9 cellular contexts compared by ENCODE assay signal in the genomic region with DNA sequence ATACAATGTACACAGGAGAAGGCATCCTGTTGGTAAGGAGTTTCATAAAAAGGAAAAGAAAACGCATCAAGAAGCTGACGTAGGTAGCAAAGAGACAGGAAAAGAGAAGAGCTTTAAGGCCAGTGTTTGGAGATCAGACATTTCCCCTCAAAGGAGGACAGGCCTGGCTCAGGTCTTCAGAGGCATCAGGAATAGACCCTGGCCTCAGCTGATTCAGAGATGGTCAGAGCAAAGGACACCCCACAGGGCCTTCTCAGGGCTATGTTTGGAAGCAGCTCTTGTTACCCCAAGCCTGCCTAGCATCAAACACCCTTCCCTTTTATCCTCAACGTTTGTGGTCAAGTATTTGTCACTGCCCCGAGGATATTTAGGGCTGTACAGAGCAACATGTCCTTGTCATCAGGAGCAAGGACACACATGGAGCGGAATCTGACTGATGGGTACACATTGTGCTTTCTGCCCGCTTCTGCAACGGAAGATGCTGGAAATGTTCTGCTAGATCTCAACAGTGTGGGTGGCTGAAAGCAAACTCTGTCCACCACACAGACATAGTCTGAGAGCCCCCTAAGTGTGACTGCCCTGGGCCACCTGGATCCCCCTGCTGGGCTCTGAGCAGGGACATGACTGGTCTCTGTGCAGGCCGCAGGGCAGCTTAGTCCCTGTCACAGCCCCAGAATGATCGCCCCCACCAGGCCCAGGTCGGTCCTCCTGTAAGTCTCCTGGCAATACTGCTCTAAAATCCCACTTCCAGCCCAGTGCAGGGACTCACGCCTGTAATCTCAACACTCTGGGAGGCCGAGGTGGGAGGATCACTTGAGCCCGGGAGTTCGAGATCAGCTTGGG. TPM values are rescaled to one million over a fixed set of nuclear protein-coding genes. Genes with fewer than 3 reads are reported as not detected.
DNase-seq lines count a peak whose midpoint lies in the region; ATAC-seq, FAIRE-seq and TF ChIP-seq lines count a peak whose summit lies in the region.
"Had no signal": no experiment of that assay in that cellular context is flagged by ENCODE, and none has a peak within 500 bp of the region (broad histone marks: within the 10 kb centered on the region; RNA-seq: fewer than 3 reads in every experiment).

No MANE protein-coding gene starts in this region.

- peak overlapping the region; percentile 83 for H3K4me3 Mint-ChIP-seq in activated T-cell treated with anti-CD3 and anti-CD28 coated beads, Interleukin-2, amount 50 U/mL, for 24 hours
- H3K4me3 Mint-ChIP-seq in activated CD8-positive, alpha-beta T cell treated with anti-CD3 and anti-CD28 coated beads, Interleukin-2, amount 10 ng/mL, durations not matched to agents 7 days and 5 days, result peak overlapping the region; percentile 73

- in situ Hi-C loops in transverse colon (cut with MboI; ENCODE audit: low pct_ligation_motif_present in 1 of 4, low pct_unique_long_range_greater_than_20kb in 1 of 4, low sequenced_read_pairs in 3 of 4), result no loop called here

- H3K36me3 ChIP-seq in kidney (ENCODE audit: control insufficient read depth in 1 of 2, insufficient read depth in 2 of 2, low read length in 2 of 2), result peaks cover 2 to 8% of the 10 kb centered on the region in 2 donors
- no peaks in the 10 kb centered on the region for H3K36me3 ChIP-seq in transverse colon
- peaks cover 0 to 9% of the 10 kb centered on the region in 2 donors for H3K36me3 ChIP-seq in vagina

- intact Hi-C loops in kidney (cut with DNase I) (no loop called here), transverse colon (cut with DNase I; ENCODE audit: low total_unique reads) (no loop called here), vagina (cut with DNase I) (no loop called here)

- no peaks in the 10 kb centered on the region for H3K27me3 Mint-ChIP-seq in activated T-cell treated with anti-CD3 and anti-CD28 coated beads, Interleukin-2, amount 50 U/mL, for 24 hours
- H3K27me3 Mint-ChIP-seq in activated CD8-positive, alpha-beta T cell treated with anti-CD3 and anti-CD28 coated beads, Interleukin-2, amount 10 ng/mL, durations not matched to agents 7 days and 5 days (ENCODE audit: low read depth), result no peaks in the 10 kb centered on the region

- POLR2A ChIA-PET in activated CD8-positive, alpha-beta T cell treated with anti-CD3 and anti-CD28 coated beads, Interleukin-2, amount 10 ng/mL, durations not matched to agents 7 days and 5 days (lab: Charles Lee), result interaction anchor here (0.9 to 3.0 kb wide), 4 partner anchors 14 to 55 kb away, joined by 3 to 24 read pairs (median 3); partner anchors contain the start of gene INTS15

- no peak for TF ChIP-seq CTCF in kidney (IDR thresholded peaks at IDR 0.05; ENCODE audit: borderline replicate concordance, extremely low read depth, insufficient read depth)
- no peak for TF ChIP-seq CTCF in transverse colon (IDR thresholded peaks at IDR 0.05)
- TF ChIP-seq CTCF in vagina (IDR thresholded peaks at IDR 0.05), result no peak

- H3K36me3 Mint-ChIP-seq in activated T-cell treated with anti-CD3 and anti-CD28 coated beads, Interleukin-2, amount 50 U/mL, for 24 hours (ENCODE audit: low read depth), result peaks cover 23% of the 10 kb centered on the region
- peaks cover 18% of the 10 kb centered on the region for H3K36me3 Mint-ChIP-seq in activated CD8-positive, alpha-beta T cell treated with anti-CD3 and anti-CD28 coated beads, Interleukin-2, amount 10 ng/mL, durations not matched to agents 7 days and 5 days (ENCODE audit: low read depth)

- no peak overlapping the region for H3K9ac ChIP-seq in kidney (ENCODE audit: low read length in 2 of 2)

- H3K27ac Mint-ChIP-seq in activated T-cell treated with anti-CD3 and anti-CD28 coated beads, Interleukin-2, amount 50 U/mL, for 24 hours, result peak overlapping the region; percentile 87
- H3K27ac Mint-ChIP-seq in activated CD8-positive, alpha-beta T cell treated with anti-CD3 and anti-CD28 coated beads, Interleukin-2, amount 10 ng/mL, durations not matched to agents 7 days and 5 days, result peak overlapping the region; percentile 84

- H3K4me1 Mint-ChIP-seq in activated T-cell treated with anti-CD3 and anti-CD28 coated beads, Interleukin-2, amount 50 U/mL, for 24 hours (ENCODE audit: low read depth), result peaks cover 28% of the 10 kb centered on the region
- H3K4me1 Mint-ChIP-seq in activated CD8-positive, alpha-beta T cell treated with anti-CD3 and anti-CD28 coated beads, Interleukin-2, amount 10 ng/mL, durations not matched to agents 7 days and 5 days (ENCODE audit: low read depth), result peaks cover 38% of the 10 kb centered on the region

- FAIRE-seq in kidney (lab: Jason Lieb, UNC), result no peak
- FAIRE-seq: colon had no signal

- TF ChIP-seq EP300 in transverse colon (IDR thresholded peaks at IDR 0.05; ENCODE audit: low read depth), result no peak

- 64 to 80% methylated on average over 6 to 11 of the region's 14 CpGs for WGBS in transverse colon (ENCODE audit: low coverage in 1 of 2), 2 donors

- ATAC-seq in activated CD8-positive, alpha-beta T cell treated with anti-CD3 and anti-CD28 coated beads, Interleukin-2, amount 10 ng/mL, durations not matched to agents 7 days and 5 days, result no peak
- ATAC-seq in HG03196 (IDR thresholded peaks at IDR 0.05; ENCODE audit: unreplicated experiment), result no peak
- no peak for ATAC-seq in HG03045 (IDR thresholded peaks at IDR 0.05; ENCODE audit: unreplicated experiment)

- TF ChIP-seq POLR2A in transverse colon (IDR thresholded peaks at IDR 0.05), result no peak
- no peak for TF ChIP-seq POLR2A in vagina (IDR thresholded peaks at IDR 0.05)

- no peaks in the 10 kb centered on the region for H3K4me1 ChIP-seq in kidney (ENCODE audit: control insufficient read depth in 1 of 2, insufficient read depth in 1 of 2, low read depth in 1 of 2, low read length in 2 of 2)
- H3K4me1 ChIP-seq in transverse colon, result peaks cover 0 to 9% (median 4%) of the 10 kb centered on the region in 4 donors
- peaks cover 8% of the 10 kb centered on the region for H3K4me1 ChIP-seq in vagina

- H3K9me3 ChIP-seq in kidney (ENCODE audit: control insufficient read depth in 1 of 2, low read length in 2 of 2), result no peaks in the 10 kb centered on the region
- H3K9me3 ChIP-seq in transverse colon, result no peaks in the 10 kb centered on the region
- no peaks in the 10 kb centered on the region for H3K9me3 ChIP-seq in vagina

- H3K27me3 ChIP-seq in transverse colon, result no peaks in the 10 kb centered on the region
- no peaks in the 10 kb centered on the region for H3K27me3 ChIP-seq in vagina

- H3K4me3 ChIP-seq in kidney (ENCODE audit: low read length in 2 of 2) (peak overlapping the region; percentile 29 to 61), transverse colon (peak overlapping the region in 3 of 4 donors; percentile 64 to 89 (median 77)), vagina (peak overlapping the region in 1 of 2 donors; percentile 63)

- H3K27ac ChIP-seq in kidney (ENCODE audit: low read depth in 2 of 2, low read length in 2 of 2) (no peak overlapping the region), transverse colon (peak overlapping the region; percentile 88 to 98 (median 93)), vagina (no peak overlapping the region)

- no peaks in the 10 kb centered on the region for H3K9me3 Mint-ChIP-seq in activated T-cell treated with anti-CD3 and anti-CD28 coated beads, Interleukin-2, amount 50 U/mL, for 24 hours
- H3K9me3 Mint-ChIP-seq in activated CD8-positive, alpha-beta T cell treated with anti-CD3 and anti-CD28 coated beads, Interleukin-2, amount 10 ng/mL, durations not matched to agents 7 days and 5 days (ENCODE audit: insufficient read depth), result no peaks in the 10 kb centered on the region

- CTCF ChIA-PET in activated CD8-positive, alpha-beta T cell treated with anti-CD3 and anti-CD28 coated beads, Interleukin-2, amount 10 ng/mL, durations not matched to agents 7 days and 5 days (lab: Charles Lee), result interaction anchor here (0.6 to 5.5 kb wide), 5 partner anchors 14 to 65 kb away, joined by 3 to 32 read pairs (median 11); partner anchors contain the start of gene INTS15

- peak; percentile 45 for DNase-seq in activated T-cell treated with anti-CD3 and anti-CD28 coated beads, Interleukin-2, amount 50 U/mL, for 24 hours
- DNase-seq in activated T-cell treated with anti-CD3 and anti-CD28 coated beads for 4 hours, result no peak
- DNase-seq in activated CD8-positive, alpha-beta T cell treated with anti-CD3 and anti-CD28 coated beads, Interleukin-2, amount 10 ng/mL, durations not matched to agents 7 days and 5 days, result peak; percentile 35
- DNase-seq in kidney, result no peak
- DNase-seq in transverse colon, result no peak
- DNase-seq in vagina (ENCODE audit: extremely low spot score in 2 of 2), result no peak

RNA-seq across cellular contexts. Expression of gene ZDHHC4, which starts 1.0 kb away (rescaled TPM):
- total RNA-seq in activated CD8-positive, alpha-beta T cell treated with anti-CD3 and anti-CD28 coated beads, Interleukin-2, amount 10 ng/mL, durations not matched to agents 7 days and 5 days, result 10 to 100 TPM; 29.3 to 35.7 TPM
- total RNA-seq in kidney, result 62.4 TPM
- polyA plus RNA-seq in kidney (ENCODE audit: insufficient read depth, low read depth, low replicate concordance), result 84.1 TPM
- 10 to 100 TPM in 3 of 4 donors, 1 to 10 TPM in 1; 6.4 to 53.8 (median 26.1) TPM for total RNA-seq in transverse colon
- 36.3 TPM for total RNA-seq in vagina

RNA-seq across cellular contexts. Expression of gene INTS15, which starts 13.6 kb away (rescaled TPM):
- 10 to 100 TPM; 40.9 to 42.7 TPM for total RNA-seq in activated CD8-positive, alpha-beta T cell treated with anti-CD3 and anti-CD28 coated beads, Interleukin-2, amount 10 ng/mL, durations not matched to agents 7 days and 5 days
- total RNA-seq in kidney, result 26.7 TPM
- polyA plus RNA-seq in kidney (ENCODE audit: insufficient read depth, low read depth, low replicate concordance), result 16.9 TPM
- 10 to 100 TPM; 21.8 to 56.5 (median 32.6) TPM for total RNA-seq in transverse colon
- 34.4 TPM for total RNA-seq in vagina

RNA-seq across cellular contexts. Expression of gene GRID2IP, which starts 25.0 kb away (rescaled TPM):
- under 1 TPM in 1 of 2 experiments, not detected in 1; 0.21 TPM for total RNA-seq in activated CD8-positive, alpha-beta T cell treated with anti-CD3 and anti-CD28 coated beads, Interleukin-2, amount 10 ng/mL, durations not matched to agents 7 days and 5 days
- total RNA-seq in kidney (0.76 TPM), transverse colon (1 to 10 TPM in 1 of 4 donors, under 1 TPM in 3; 0.20 to 1.1 (median 0.66) TPM), vagina (not detected)
- 0.11 TPM for polyA plus RNA-seq in kidney (ENCODE audit: insufficient read depth, low read depth, low replicate concordance)

RNA-seq across cellular contexts. Expression of gene ZNF853, which starts 39.2 kb away (rescaled TPM):
- total RNA-seq in activated CD8-positive, alpha-beta T cell treated with anti-CD3 and anti-CD28 coated beads, Interleukin-2, amount 10 ng/mL, durations not matched to agents 7 days and 5 days, result 1 to 10 TPM in 1 of 2 experiments, under 1 TPM in 1; 0.78 to 1.0 TPM
- 5.4 TPM for total RNA-seq in kidney
- polyA plus RNA-seq in kidney (ENCODE audit: insufficient read depth, low read depth, low replicate concordance), result 3.4 TPM
- 10 to 100 TPM in 1 of 4 donors, 1 to 10 TPM in 3; 2.9 to 18.7 (median 7.3) TPM for total RNA-seq in transverse colon
- total RNA-seq in vagina, result 14.0 TPM

Comparison
In these comparisons a context has a peak if more than half of its experiments do, and no peak if none do; other contexts are left out.
1. DNase-seq: peak in activated T-cell treated with anti-CD3 and anti-CD28 coated beads, Interleukin-2, amount 50 U/mL, for 24 hours (single experiment) and activated CD8-positive, alpha-beta T cell treated with anti-CD3 and anti-CD28 coated beads, Interleukin-2, amount 10 ng/mL, durations not matched to agents 7 days and 5 days (single experiment); none in activated T-cell treated with anti-CD3 and anti-CD28 coated beads for 4 hours (single experiment), kidney (single experiment), transverse colon (single experiment) and vagina (0 of 2).
2. H3K27ac ChIP-seq: peak in transverse colon (4 of 4); none in kidney (0 of 2) and vagina (single experiment).